ENCODE assay signal across 8 cellular contexts in the genomic region with DNA sequence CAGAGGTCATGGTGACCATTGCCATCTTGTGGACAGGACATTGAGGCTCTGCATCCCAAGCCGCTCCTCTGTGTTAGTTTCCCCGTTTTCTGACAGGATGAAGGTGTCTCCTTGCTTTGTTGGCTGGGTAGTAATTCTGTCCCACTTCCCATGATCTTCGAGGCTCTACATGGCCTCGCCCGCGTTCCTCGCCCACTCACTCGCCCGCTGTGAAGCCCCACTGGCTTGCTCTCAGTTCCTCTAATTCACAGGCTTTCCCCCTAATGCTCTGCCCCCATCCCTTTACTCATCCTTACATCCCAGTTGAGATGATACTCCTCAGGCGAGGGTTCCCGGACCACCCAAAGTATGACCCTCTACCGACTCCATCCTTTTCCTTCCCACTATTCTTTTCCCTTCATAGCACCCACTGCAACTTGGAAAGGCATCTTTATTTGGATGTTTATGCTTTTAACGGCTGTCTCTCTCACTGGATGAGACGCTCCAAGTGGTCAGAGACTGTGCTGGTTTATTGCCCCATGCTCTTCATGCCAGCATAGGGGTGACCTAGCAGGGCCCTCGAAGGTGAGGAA. TPM values are rescaled to one million over a fixed set of nuclear protein-coding genes. Genes with fewer than 3 reads are reported as not detected.
DNase-seq lines count a peak whose midpoint lies in the region; ATAC-seq, FAIRE-seq and TF ChIP-seq lines count a peak whose summit lies in the region.

No MANE protein-coding gene starts in this region.

- H3K36me3 Mint-ChIP-seq in stimulated activated memory B cell treated with anti-CD40 and anti-IgM and Interleukin-4, amounts not matched to agents 10 μg/mL and 1 μg/mL and 100 μg/mL, for 72 hours: peaks cover 89% of the 10 kb centered on the region

- no peaks in the 10 kb centered on the region for H3K9me3 Mint-ChIP-seq in stimulated activated memory B cell treated with anti-CD40 and anti-IgM and Interleukin-4, amounts not matched to agents 10 μg/mL and 1 μg/mL and 100 μg/mL, for 72 hours

- H3K4me3 Mint-ChIP-seq in stimulated activated memory B cell treated with anti-CD40 and anti-IgM and Interleukin-4, amounts not matched to agents 10 μg/mL and 1 μg/mL and 100 μg/mL, for 72 hours: peak overlapping the region; percentile 82

- peak; percentile 80 for TF ChIP-seq POLR2A in GM12891 (IDR thresholded peaks at IDR 0.05; ENCODE audit: low read depth, low read length)
- no peak for TF ChIP-seq POLR2A in Peyer's patch (IDR thresholded peaks at IDR 0.05)

- H3K4me3 ChIP-seq in HFF-Myc (replicated peaks; ENCODE audit: low read depth, low read length): peak overlapping the region; percentile 93
- peak overlapping the region; percentile 91 to 95 (median 92) for H3K4me3 ChIP-seq in Peyer's patch
- H3K4me3 ChIP-seq in fibroblast of the aortic adventitia (ENCODE audit: low read depth, low read length): peak overlapping the region; percentile 64

- H3K27me3 ChIP-seq in Peyer's patch: no peaks in the 10 kb centered on the region

- TF ChIP-seq CTCF in HFF-Myc (IDR thresholded peaks at IDR 0.05; ENCODE audit: low read depth, low read length, missing control alignments): no peak
- TF ChIP-seq CTCF in Peyer's patch (IDR thresholded peaks at IDR 0.05): no peak
- TF ChIP-seq CTCF in fibroblast of the aortic adventitia (IDR thresholded peaks at IDR 0.05; ENCODE audit: insufficient read depth, low read length): no peak

- H3K4me1 Mint-ChIP-seq in stimulated activated memory B cell treated with anti-CD40 and anti-IgM and Interleukin-4, amounts not matched to agents 10 μg/mL and 1 μg/mL and 100 μg/mL, for 72 hours: peaks cover 91% of the 10 kb centered on the region

- FAIRE-seq in GM12891 (lab: Jason Lieb, UNC): peak; percentile 9

- H3K4me1 ChIP-seq in Peyer's patch: peaks cover 4 to 32% (median 15%) of the 10 kb centered on the region in 4 donors

- ATAC-seq in stimulated activated memory B cell treated with anti-CD40 and anti-IgM and Interleukin-4, amounts not matched to agents 10 μg/mL and 1 μg/mL and 100 μg/mL, for 72 hours: peak; percentile 47

- DNase-seq in GM12891 (ENCODE audit: insufficient read length, low spot score): no peak
- DNase-seq in HFF-Myc (ENCODE audit: extremely low read depth, low read depth): no peak
- DNase-seq in Peyer's patch: peak in 1 of 3 donors; percentile 56
- no peak for DNase-seq in fibroblast of the aortic adventitia (ENCODE audit: low read depth)
- DNase-seq in hippocampal formation (lab: John Stamatoyannopoulos, UW): no peak
- DNase-seq in Ammon's horn (ENCODE audit: low spot score): no peak
- DNase-seq in posterior cingulate gyrus: no peak

- H3K27ac Mint-ChIP-seq in stimulated activated memory B cell treated with anti-CD40 and anti-IgM and Interleukin-4, amounts not matched to agents 10 μg/mL and 1 μg/mL and 100 μg/mL, for 72 hours: peak overlapping the region; percentile 98

- H3K9me3 ChIP-seq in Peyer's patch: no peaks in the 10 kb centered on the region

- intact Hi-C loops in posterior cingulate gyrus (cut with DNase I): loop anchor here (1.0 kb wide), 1 partner anchor 11 kb away; a partner anchor contains a TSS

- H3K36me3 ChIP-seq in Peyer's patch: peaks cover 0 to 45% (median 0%) of the 10 kb centered on the region in 3 donors

- peak overlapping the region; percentile 90 to 99 (median 92) for H3K27ac ChIP-seq in Peyer's patch

- no peaks in the 10 kb centered on the region for H3K27me3 Mint-ChIP-seq in stimulated activated memory B cell treated with anti-CD40 and anti-IgM and Interleukin-4, amounts not matched to agents 10 μg/mL and 1 μg/mL and 100 μg/mL, for 72 hours

TF ChIP-seq in GM12891, 5 proteins besides CTCF, POLR2A, EP300 and RAD21:
- TF ChIP-seq POLR2AphosphoS5 (IDR thresholded peaks at IDR 0.05; ENCODE audit: low read depth, low read length) (peak; percentile 79; the same call in 1 of the 2 replicates), SPI1 (IDR thresholded peaks at IDR 0.05; ENCODE audit: low read depth, low read length) (peak; percentile 98), TAF1 (IDR thresholded peaks at IDR 0.05; ENCODE audit: low read depth, low read length) (no peak), PAX5 (IDR thresholded peaks at IDR 0.05; ENCODE audit: insufficient read depth, low read length, severe bottlenecking) (no peak), POU2F2 (IDR thresholded peaks at IDR 0.05; ENCODE audit: low read depth, low read length) (peak; percentile 13; the same call in 1 of the 2 replicates)

RNA-seq across cellular contexts. Expression of a gene that starts 0.5 kb away (rescaled TPM):
- 30.1 TPM for polyA plus RNA-seq in GM12891 (2012; ENCODE audit: low read depth, missing spikeins)
- total RNA-seq in Peyer's patch: 10 to 100 TPM; 10.7 to 35.2 (median 26.5) TPM
- total RNA-seq in fibroblast of the aortic adventitia (ENCODE audit: low replicate concordance): 56.4 and 60.8 TPM in 2 replicates

RNA-seq across cellular contexts. Expression of a gene that starts 7.5 kb away (rescaled TPM):
- 47.8 TPM for polyA plus RNA-seq in GM12891 (2012; ENCODE audit: low read depth, missing spikeins)
- total RNA-seq in Peyer's patch (10 to 100 TPM; 16.9 to 36.3 (median 24.9) TPM), fibroblast of the aortic adventitia (ENCODE audit: low replicate concordance) (5.4 and 74.7 TPM in 2 replicates)

RNA-seq across cellular contexts. Expression of a gene that starts 10.9 kb away (rescaled TPM):
- 869 TPM for polyA plus RNA-seq in GM12891 (2012; ENCODE audit: low read depth, missing spikeins)
- total RNA-seq in Peyer's patch (100 to 1,000 TPM; 181 to 330 (median 254) TPM), fibroblast of the aortic adventitia (ENCODE audit: low replicate concordance) (797 and 832 TPM in 2 replicates)

RNA-seq across cellular contexts. Expression of a gene that starts 12.4 kb away (rescaled TPM):
- 0.26 TPM for polyA plus RNA-seq in GM12891 (2012; ENCODE audit: low read depth, missing spikeins)
- total RNA-seq in Peyer's patch (under 1 TPM in 2 of 4 donors, not detected in 2; 0.27 to 0.57 TPM), fibroblast of the aortic adventitia (ENCODE audit: low replicate concordance) (not detected in 2 replicates)

RNA-seq across cellular contexts. Expression of a gene that starts 34.4 kb away (rescaled TPM):
- 37.6 TPM for polyA plus RNA-seq in GM12891 (2012; ENCODE audit: low read depth, missing spikeins)
- total RNA-seq in Peyer's patch (10 to 100 TPM in 3 of 4 donors, 1 to 10 TPM in 1; 4.4 to 25.6 (median 19.5) TPM), fibroblast of the aortic adventitia (ENCODE audit: low replicate concordance) (5.2 and 23.6 TPM in 2 replicates)
